ENCODE assay signal across 8 cellular contexts in the genomic region with DNA sequence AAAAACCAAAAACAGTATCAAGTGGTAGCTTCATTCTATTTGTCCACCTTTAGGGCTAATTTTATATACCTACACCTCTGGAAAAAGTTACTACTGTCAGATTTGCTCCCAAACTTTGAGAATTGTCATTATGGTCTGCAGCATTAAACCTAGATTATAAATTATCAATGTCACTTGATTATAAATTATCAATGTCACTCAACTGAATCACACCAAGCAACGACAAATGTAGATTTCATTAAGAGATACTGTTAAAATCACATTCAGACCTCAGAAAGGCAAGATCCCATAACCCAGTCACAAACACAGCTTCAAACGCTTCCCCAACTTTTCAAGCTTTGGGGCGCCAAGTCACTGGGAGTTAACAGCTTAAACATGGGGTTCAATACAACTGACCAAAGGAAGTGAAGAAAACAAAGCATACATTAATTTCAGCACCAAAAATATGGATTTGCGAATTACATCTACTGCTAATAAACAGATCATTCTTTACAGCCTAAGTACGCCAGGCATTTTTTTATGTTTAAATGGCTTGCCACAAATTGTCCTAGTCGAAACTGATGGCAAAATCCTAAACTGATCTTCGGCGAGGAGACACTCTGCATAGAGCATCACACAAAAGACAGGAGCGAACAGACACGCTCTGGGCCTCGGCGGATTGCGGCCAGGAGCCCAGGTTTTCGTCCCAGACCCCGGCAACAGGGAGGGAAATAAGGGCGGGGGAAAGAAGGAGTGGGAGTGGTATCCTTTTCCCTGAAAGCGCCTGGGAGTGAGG. TPM values are rescaled to one million over a fixed set of nuclear protein-coding genes. Genes with fewer than 3 reads are reported as not detected.
DNase-seq lines count a peak whose midpoint lies in the region; ATAC-seq and TF ChIP-seq lines count a peak whose summit lies in the region.

No MANE protein-coding gene starts in this region.

- H3K9me3 ChIP-seq in RWPE2 (ENCODE audit: severe bottlenecking) (no peaks in the 10 kb centered on the region), neuron (ENCODE audit: low read length) (no peaks in the 10 kb centered on the region)

- H3K36me3 ChIP-seq in RWPE2 (ENCODE audit: low read depth) (0 out of 2 replicates have a peak, but pooled peaks cover 5% of the 10 kb centered on the region), neuron (ENCODE audit: insufficient read depth, low read length) (no peaks in the 10 kb centered on the region)

- H3K4me3 ChIP-seq in RWPE2 (ENCODE audit: severe bottlenecking) (peak overlapping the region; percentile 78), neuron (ENCODE audit: low read length) (peak overlapping the region; percentile 70)

- peak; percentile 63 for DNase-seq in activated effector memory CD4-positive, alpha-beta T cell treated with anti-CD3 and anti-CD28 coated beads, Interleukin-2, amount 50 U/mL, for 16 hours
- no peak for DNase-seq in activated effector memory CD4-positive, alpha-beta T cell treated with Interleukin-2 at 50 U/mL for 16 hours
- DNase-seq in RWPE2 (ENCODE audit: low spot score) (no peak), AG08396 (ENCODE audit: low spot score) (no peak), GM10266 (ENCODE audit: extremely low spot score) (no peak)

- peak overlapping the region; percentile 66 for H3K27ac ChIP-seq in RWPE2 (ENCODE audit: poor library complexity, severe bottlenecking)

- ATAC-seq in RWPE2 (ENCODE audit: low read depth): peak; percentile 15
- peak; percentile 6 for ATAC-seq in esophagus mucosa
- no peak for ATAC-seq in HG02970 (IDR thresholded peaks at IDR 0.05; ENCODE audit: low FRiP score, unreplicated experiment)

- H3K4me1 ChIP-seq in RWPE2 (ENCODE audit: insufficient read depth, poor library complexity, severe bottlenecking) (peaks cover 29% of the 10 kb centered on the region), neuron (ENCODE audit: insufficient read depth, low read length) (peaks cover 23% of the 10 kb centered on the region)

- H3K27me3 ChIP-seq in RWPE2 (ENCODE audit: insufficient read depth, poor library complexity, severe bottlenecking): no peaks in the 10 kb centered on the region
- no peaks in the 10 kb centered on the region for H3K27me3 ChIP-seq in neuron (ENCODE audit: insufficient read depth, low read length)

- H2AFZ ChIP-seq in neuron (ENCODE audit: low read depth, low read length): peak overlapping the region; percentile 97

- TF ChIP-seq CTCF in RWPE2 (IDR thresholded peaks at IDR 0.05; ENCODE audit: poor library complexity, severe bottlenecking) (no peak), GM10266 (IDR thresholded peaks at IDR 0.05; ENCODE audit: control insufficient read depth, insufficient read depth, low read depth, missing control alignments) (no peak)

RNA-seq across cellular contexts. Expression of gene GLG1, which starts 1.0 kb away (rescaled TPM):
- 54.6 TPM for total RNA-seq in esophagus mucosa
